ENCODE assay signal across 17 cellular contexts in the genomic region with DNA sequence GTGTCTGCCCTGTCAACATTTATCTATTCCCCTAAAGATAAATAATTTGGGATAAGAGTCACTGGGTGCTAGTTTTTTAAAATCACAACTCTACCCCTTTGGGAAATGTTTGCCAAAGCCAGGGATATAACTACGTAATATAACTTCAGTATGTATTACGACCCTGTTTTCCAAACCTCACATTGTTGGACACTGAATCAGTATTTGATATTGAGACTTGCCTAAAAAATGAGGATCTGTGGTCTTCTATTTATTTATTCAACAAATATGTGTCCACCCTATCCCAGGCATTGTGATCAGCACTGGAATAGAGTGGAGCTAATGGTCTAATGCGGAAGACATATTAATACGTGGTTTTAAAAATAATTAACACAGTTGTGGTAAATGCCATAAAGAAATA. TPM values are rescaled to one million over a fixed set of nuclear protein-coding genes. Genes with fewer than 3 reads are reported as not detected.
DNase-seq lines count a peak whose midpoint lies in the region; ATAC-seq and TF ChIP-seq lines count a peak whose summit lies in the region.
"Had no signal": no experiment of that assay in that cellular context is flagged by ENCODE, and none has a peak within 500 bp of the region (broad histone marks: within the 10 kb centered on the region; RNA-seq: fewer than 3 reads in every experiment).

No MANE protein-coding gene starts in this region.

- H3K18ac ChIP-seq in mesenchymal stem cell (ENCODE audit: low read depth in 1 of 2, low read length in 2 of 2): no peak overlapping the region

- no peak overlapping the region for H2AK5ac ChIP-seq in mesenchymal stem cell (ENCODE audit: low read length, severe bottlenecking)

- BruUV-seq in PC-3 (replicated peaks; lab: Mats Ljungman, UMichigan): no TSS peak

- H2BK12ac ChIP-seq in mesenchymal stem cell (ENCODE audit: low read length in 2 of 2): no peak overlapping the region

- H4K20me1 ChIP-seq in PC-3 (ENCODE audit: low read length): no peaks in the 10 kb centered on the region

- H3K36me3 ChIP-seq in PC-3 (ENCODE audit: low read depth, low read length): no peaks in the 10 kb centered on the region
- no peaks in the 10 kb centered on the region for H3K36me3 ChIP-seq in mesenchymal stem cell (ENCODE audit: control insufficient read depth in 1 of 2, insufficient read depth in 2 of 2, low read depth in 1 of 2, low read length in 2 of 2)
- no peaks in the 10 kb centered on the region for H3K36me3 ChIP-seq in colonic mucosa
- no peaks in the 10 kb centered on the region for H3K36me3 ChIP-seq in adrenal gland (replicated peaks in 1 of 2)
- no peaks in the 10 kb centered on the region for H3K36me3 ChIP-seq in gastrocnemius medialis

- peak overlapping the region; percentile 38 for H3K4me2 ChIP-seq in PC-3 (ENCODE audit: low read length)
- H3K4me2 ChIP-seq in mesenchymal stem cell (ENCODE audit: low read length, poor library complexity, severe bottlenecking): no peak overlapping the region

- H3K9me2 ChIP-seq in PC-3 (replicated peaks; ENCODE audit: low read length): no peaks in the 10 kb centered on the region

- no peak overlapping the region for H2BK5ac ChIP-seq in mesenchymal stem cell (ENCODE audit: low read depth, low read length, poor library complexity, severe bottlenecking)

- H3K9ac ChIP-seq in PC-3 (ENCODE audit: low read length) (no peak overlapping the region), mesenchymal stem cell (ENCODE audit: low read length) (no peak overlapping the region), colonic mucosa (ENCODE audit: low read depth in 2 of 2, low read length in 2 of 2) (no peak overlapping the region)

- TF ChIP-seq POLR2A in adrenal gland (IDR thresholded peaks at IDR 0.05) (no peak), gastrocnemius medialis (IDR thresholded peaks at IDR 0.05) (no peak)

- H3K4me3 ChIP-seq in PC-3 (ENCODE audit: low read length) (no peak overlapping the region), mesenchymal stem cell (ENCODE audit: insufficient read depth in 1 of 2, low read depth in 1 of 2, low read length in 2 of 2) (no peak overlapping the region), colonic mucosa (no peak overlapping the region), adrenal gland (no peak overlapping the region), gastrocnemius medialis (no peak overlapping the region)

- H2BK120ac ChIP-seq in mesenchymal stem cell (ENCODE audit: low read depth, low read length): no peak overlapping the region

- DNase-seq in Daoy (ENCODE audit: low read depth) (peak; percentile 27), PC-3 (peak; percentile 65), fibroblast of gingiva (ENCODE audit: low read depth) (peak; percentile 36), mesenchymal stem cell (no peak), colonic mucosa (no peak), mucosa of gallbladder (ENCODE audit: low spot score) (no peak), adrenal gland (no peak), gastrocnemius medialis (no peak)
- DNase-seq: AML-193, Caco-2, GF-D8, NCI-H1417 treated with DMSO at 0.1 percent for 48 hours, NCI-H2029, NCI-H2171 treated with DMSO at 0.1 percent for 48 hours, NCI-H510A, SHP77 had no signal

- H2AFZ ChIP-seq in PC-3 (ENCODE audit: low read length): 0 out of 2 replicates have a peak overlapping the region, but pooled peaks have one; percentile 4
- H2AFZ ChIP-seq in mesenchymal stem cell (ENCODE audit: low read depth, low read length): no peak overlapping the region

- H3K4me1 ChIP-seq in PC-3 (ENCODE audit: insufficient read depth, low read length) (peaks cover 16% of the 10 kb centered on the region), mesenchymal stem cell (ENCODE audit: control insufficient read depth, insufficient read depth, low read depth, low read length) (peaks cover 16% of the 10 kb centered on the region), colonic mucosa (no peaks in the 10 kb centered on the region), adrenal gland (replicated peaks in 1 of 2) (peaks cover 8 to 10% of the 10 kb centered on the region in 2 donors), gastrocnemius medialis (peaks cover 10 to 11% of the 10 kb centered on the region in 2 donors)

- peaks cover 4% of the 10 kb centered on the region for H3K79me2 ChIP-seq in PC-3 (ENCODE audit: low read length)

- H3K23ac ChIP-seq in mesenchymal stem cell (ENCODE audit: low read length in 2 of 2): no peak overlapping the region

- CTCF ChIA-PET in PC-3 (lab: Charles Lee): no interaction called here

- H3K27me3 ChIP-seq in PC-3 (ENCODE audit: low read length): no peaks in the 10 kb centered on the region
- H3K27me3 ChIP-seq in mesenchymal stem cell (ENCODE audit: control insufficient read depth in 1 of 2, insufficient read depth in 1 of 2, low read length in 2 of 2): no peaks in the 10 kb centered on the region
- H3K27me3 ChIP-seq in colonic mucosa: no peaks in the 10 kb centered on the region
- H3K27me3 ChIP-seq in adrenal gland: no peaks in the 10 kb centered on the region
- H3K27me3 ChIP-seq in gastrocnemius medialis: no peaks in the 10 kb centered on the region

- in situ Hi-C loops in gastrocnemius medialis (cut with MboI; ENCODE audit: low sequenced_read_pairs in 4 of 4): no loop called here

- intact Hi-C loops in PC-3 (cut with micrococcal nuclease): no loop called here
- intact Hi-C loops in colonic mucosa (cut with DNase I): no loop called here
- intact Hi-C loops in adrenal gland (cut with DNase I): no loop called here
- intact Hi-C loops in gastrocnemius medialis (cut with DNase I; ENCODE audit: low total_unique reads): no loop called here

- H3K27ac ChIP-seq in PC-3 (ENCODE audit: low read length) (no peak overlapping the region), mesenchymal stem cell (ENCODE audit: low read length, poor library complexity, severe bottlenecking) (peak overlapping the region; percentile 47), colonic mucosa (no peak overlapping the region), adrenal gland (no peak overlapping the region), gastrocnemius medialis (no peak overlapping the region)

- no peak overlapping the region for H4K91ac ChIP-seq in mesenchymal stem cell (ENCODE audit: low read length)

- POLR2A ChIA-PET in PC-3 (lab: Charles Lee; ENCODE audit: unreplicated experiment): interaction anchor here (0.6 kb wide), 1 partner anchor 12 kb away, joined by 9 read pairs; no protein-coding TSS in a partner anchor

- peak; percentile 41 for ATAC-seq in PC-3
- ATAC-seq in gastrocnemius medialis: no peak
- ATAC-seq: HepG2 had no signal

- no peaks in the 10 kb centered on the region for H3K9me3 ChIP-seq in PC-3 (ENCODE audit: low read length)
- peaks cover 3% of the 10 kb centered on the region for H3K9me3 ChIP-seq in mesenchymal stem cell (ENCODE audit: control insufficient read depth, low read length)
- no peaks in the 10 kb centered on the region for H3K9me3 ChIP-seq in colonic mucosa
- no peaks in the 10 kb centered on the region for H3K9me3 ChIP-seq in adrenal gland (replicated peaks in 1 of 3)
- H3K9me3 ChIP-seq in gastrocnemius medialis: no peaks in the 10 kb centered on the region
- H3K9me3 ChIP-seq: Caco-2 had no signal

- WGBS in mesenchymal stem cell: 86% methylated on average over 4 of the region's 4 CpGs
- WGBS in adrenal gland, 4 donors: 92 to 97% (median 94%) methylated on average over 4 of the region's 4 CpGs

- peaks cover 12% of the 10 kb centered on the region for H3K79me1 ChIP-seq in mesenchymal stem cell (replicated peaks; ENCODE audit: low read length, poor library complexity, severe bottlenecking)

- H3K4ac ChIP-seq in mesenchymal stem cell (ENCODE audit: low read depth in 1 of 2, low read length in 2 of 2): no peak overlapping the region

- no peaks in the 10 kb centered on the region for H3F3A ChIP-seq in PC-3 (ENCODE audit: low read length, unreplicated experiment)

- TF ChIP-seq CTCF in PC-3 (conservative IDR thresholded peaks at IDR 0.05; ENCODE audit: low read depth, low read length) (no peak), colonic mucosa (IDR thresholded peaks at IDR 0.05) (no peak), adrenal gland (IDR thresholded peaks at IDR 0.05) (no peak), gastrocnemius medialis (IDR thresholded peaks at IDR 0.05 in 4 of 5, conservative IDR thresholded peaks at IDR 0.05 in 1 of 5) (no peak)

- H2BK15ac ChIP-seq in mesenchymal stem cell (ENCODE audit: low read depth, poor library complexity, severe bottlenecking): no peak overlapping the region

- H3K14ac ChIP-seq in mesenchymal stem cell (ENCODE audit: low read length in 2 of 2): no peak overlapping the region

- H4K8ac ChIP-seq in mesenchymal stem cell (ENCODE audit: low read length): no peak overlapping the region

RNA-seq across cellular contexts. Expression of gene MGA, which starts 4.5 kb away (rescaled TPM):
- 28.2 and 36.2 TPM in 2 replicates for total RNA-seq in Daoy (2014; rRNA removed; shearing (Covaris generic))
- total RNA-seq in PC-3 (2014; rRNA removed) (19.0 and 21.2 TPM in 2 replicates), colonic mucosa (10 to 100 TPM; 21.8 to 25.8 TPM), mucosa of gallbladder (39.4 TPM), adrenal gland (10 to 100 TPM; 22.0 to 51.4 (median 39.8) TPM), gastrocnemius medialis (10 to 100 TPM; 17.0 to 27.8 (median 23.6) TPM)
- 4.9 TPM for polyA plus RNA-seq in mesenchymal stem cell (2013, experiment 1 of 2)
- 4.9 TPM for polyA plus RNA-seq in mesenchymal stem cell (2013, experiment 2 of 2)
- 10 to 100 TPM in 1 of 3 donors, 1 to 10 TPM in 2; 2.6 to 14.8 (median 6.0) TPM for polyA plus RNA-seq in adrenal gland

Comparison
In these comparisons a context has a peak if more than half of its experiments do, and no peak if none do; other contexts are left out.
1. DNase-seq: peak in Daoy (single experiment), PC-3 (single experiment) and fibroblast of gingiva (single experiment); none in mesenchymal stem cell (single experiment), colonic mucosa (single experiment), mucosa of gallbladder (single experiment), adrenal gland (0 of 7) and gastrocnemius medialis (0 of 2).